In the genomic region with DNA sequence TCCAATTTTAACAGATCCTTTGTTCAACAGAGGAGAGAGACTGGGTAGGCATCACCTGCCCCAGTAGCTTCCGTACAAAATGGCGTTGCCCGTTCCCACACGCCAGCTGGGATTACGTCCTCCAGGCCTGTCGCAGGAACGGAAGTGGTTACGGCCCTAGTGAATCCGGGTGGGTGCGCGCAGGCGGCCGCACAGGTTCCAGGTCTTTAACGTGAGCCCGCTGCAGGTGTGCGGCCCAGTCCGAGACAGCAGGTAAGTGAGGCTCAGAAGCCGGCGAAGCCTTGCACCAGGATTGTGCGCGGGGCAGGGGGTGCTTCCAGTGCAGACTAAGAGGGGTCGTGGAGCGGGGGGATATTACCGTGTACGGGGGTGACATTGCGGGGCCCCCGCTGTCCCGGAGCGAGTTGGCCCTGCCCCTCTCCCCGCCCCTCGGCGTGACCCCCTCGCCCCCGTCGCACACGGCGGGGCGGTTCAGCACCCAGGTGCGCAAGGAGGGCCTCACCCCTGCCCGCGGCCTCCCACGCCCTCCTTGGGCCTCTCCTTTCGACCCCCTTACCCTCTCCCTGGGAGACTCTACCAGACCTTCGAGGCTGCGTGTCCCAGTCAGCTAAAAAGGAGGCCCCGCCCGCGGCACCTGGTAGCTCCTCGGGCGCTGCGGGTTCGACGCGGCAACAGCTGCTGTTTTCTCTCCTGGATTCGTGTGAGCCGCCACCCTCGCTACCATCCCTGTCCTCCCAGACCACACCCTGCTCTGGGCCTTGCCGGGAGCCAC, we compare ENCODE assay signal across 8 cellular contexts. TPM values are rescaled to one million over a fixed set of nuclear protein-coding genes. Genes with fewer than 3 reads are reported as not detected.
DNase-seq lines count a peak whose midpoint lies in the region; ATAC-seq, FAIRE-seq and TF ChIP-seq lines count a peak whose summit lies in the region.

A gene with protein sequence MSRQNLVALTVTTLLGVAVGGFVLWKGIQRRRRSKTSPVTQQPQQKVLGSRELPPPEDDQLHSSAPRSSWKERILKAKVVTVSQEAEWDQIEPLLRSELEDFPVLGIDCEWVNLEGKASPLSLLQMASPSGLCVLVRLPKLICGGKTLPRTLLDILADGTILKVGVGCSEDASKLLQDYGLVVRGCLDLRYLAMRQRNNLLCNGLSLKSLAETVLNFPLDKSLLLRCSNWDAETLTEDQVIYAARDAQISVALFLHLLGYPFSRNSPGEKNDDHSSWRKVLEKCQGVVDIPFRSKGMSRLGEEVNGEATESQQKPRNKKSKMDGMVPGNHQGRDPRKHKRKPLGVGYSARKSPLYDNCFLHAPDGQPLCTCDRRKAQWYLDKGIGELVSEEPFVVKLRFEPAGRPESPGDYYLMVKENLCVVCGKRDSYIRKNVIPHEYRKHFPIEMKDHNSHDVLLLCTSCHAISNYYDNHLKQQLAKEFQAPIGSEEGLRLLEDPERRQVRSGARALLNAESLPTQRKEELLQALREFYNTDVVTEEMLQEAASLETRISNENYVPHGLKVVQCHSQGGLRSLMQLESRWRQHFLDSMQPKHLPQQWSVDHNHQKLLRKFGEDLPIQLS (plus strand): TSS at position 159 of the 772 bp plus-strand sequence. CDS start 17,973 bp downstream, outside the sequence.

- H3K4me3 ChIP-seq in kidney (ENCODE audit: low read length in 2 of 2): peak within 1 kb of the TSS; percentile 80 to 90

- no peaks in the 10 kb centered on the region for H3K9me3 Mint-ChIP-seq in chondrocyte (ENCODE audit: low read depth)

- H3K4me1 Mint-ChIP-seq in chondrocyte (ENCODE audit: low read depth): peaks cover 22% of the 10 kb centered on the region

- FAIRE-seq in kidney (lab: Jason Lieb, UNC): no peak

- no peaks in the 10 kb centered on the region for H3K9me3 ChIP-seq in kidney (ENCODE audit: control insufficient read depth in 1 of 2, low read length in 2 of 2)

- no peaks in the 10 kb centered on the region for H3K36me3 ChIP-seq in kidney (ENCODE audit: control insufficient read depth in 1 of 2, insufficient read depth in 2 of 2, low read length in 2 of 2)

- peak within 1 kb of the TSS; percentile 95 for H3K4me3 Mint-ChIP-seq in chondrocyte (ENCODE audit: unreplicated experiment)

- no peaks in the 10 kb centered on the region for H3K27me3 Mint-ChIP-seq in chondrocyte (ENCODE audit: low read depth)

- peak; percentile 76 for DNase-seq in A172 (ENCODE audit: low spot score)
- peak; percentile 89 for DNase-seq in NCI-H2196 treated with DMSO at 0.1 percent for 48 hours (lab: John Stamatoyannopoulos, UW; ENCODE audit: unreplicated experiment)
- DNase-seq in activated CD4-positive, alpha-beta T cell treated with anti-CD3 and anti-CD28 coated beads for 24 hours (ENCODE audit: low read depth in 2 of 2): peak; percentile 56 to 72
- DNase-seq in chondrocyte (ENCODE audit: low spot score): peak; percentile 91
- peak; percentile 95 for DNase-seq in kidney
- peak; percentile 89 for DNase-seq in stimulated activated CD4-positive, alpha-beta T cell treated with anti-CD3 and anti-CD28 coated beads, Interleukin-15, amount 100 ng/mL, for 24 hours

- TF ChIP-seq CTCF in chondrocyte (IDR thresholded peaks at IDR 0.05) (no peak), kidney (IDR thresholded peaks at IDR 0.05; ENCODE audit: borderline replicate concordance, extremely low read depth, insufficient read depth) (no peak)

- H3K27ac Mint-ChIP-seq in chondrocyte (ENCODE audit: unreplicated experiment): peak within 1 kb of the TSS; percentile 90

- peak within 1 kb of the TSS; percentile 74 to 78 for H3K27ac ChIP-seq in kidney (ENCODE audit: low read depth in 2 of 2, low read length in 2 of 2)

- intact Hi-C loops in kidney (cut with DNase I): no loop called here

- H3K9ac ChIP-seq in kidney (ENCODE audit: low read length in 2 of 2): peak within 1 kb of the TSS; percentile 63 to 89

- ATAC-seq in GM18867 (IDR thresholded peaks at IDR 0.05; ENCODE audit: unreplicated experiment) (peak; percentile 91), HG03108 (IDR thresholded peaks at IDR 0.05; ENCODE audit: unreplicated experiment) (peak; percentile 81)

- peaks cover 0 to 2% of the 10 kb centered on the region in 2 donors for H3K4me1 ChIP-seq in kidney (ENCODE audit: control insufficient read depth in 1 of 2, insufficient read depth in 1 of 2, low read depth in 1 of 2, low read length in 2 of 2)

- H3K36me3 Mint-ChIP-seq in chondrocyte (ENCODE audit: low read depth): no peaks in the 10 kb centered on the region

RNA-seq across cellular contexts. Expression of the gene that starts here (rescaled TPM):
- total RNA-seq in A172 (2014; rRNA removed; shearing (Covaris generic)): 10.7 and 11.0 TPM in 2 replicates
- total RNA-seq in chondrocyte: 25.3 to 28.3 TPM (median 27.0 TPM) in 3 replicates
- 24.5 TPM for total RNA-seq in kidney
- 13.7 TPM for polyA plus RNA-seq in kidney (ENCODE audit: insufficient read depth, low read depth, low replicate concordance)

Comparison
In these comparisons a context has a peak if more than half of its experiments do, and no peak if none do; other contexts are left out.
1. Peak in every context shown above with its lines: DNase-seq, ATAC-seq, H3K4me3 ChIP-seq and H3K27ac ChIP-seq.